ENCODE assay signal across 17 cellular contexts in genomic region chr2:199895406-199895805, GRCh38. TPM values are rescaled to one million over a fixed set of nuclear protein-coding genes. Genes with fewer than 3 reads are reported as not detected.
DNase-seq lines count a peak whose midpoint lies in the region; ATAC-seq lines count a peak whose summit lies in the region.
"Had no signal": no experiment of that assay in that cellular context is flagged by ENCODE, and none has a peak within 500 bp of the region (broad histone marks: within the 10 kb centered on the region; RNA-seq: fewer than 3 reads in every experiment).

No MANE protein-coding gene starts in this region.

- H3K9ac ChIP-seq in GM23248 (no peak overlapping the region), mesenchymal stem cell (ENCODE audit: low read length) (peak overlapping the region; percentile 73)
- H3K9ac ChIP-seq: BLaER1 treated with 17β-estradiol and CSF1 and Interleukin-3, amounts not matched to agents 10 nM and 100 nM had no signal

- H3K9me3 ChIP-seq in GM23248 (ENCODE audit: low read depth) (no peaks in the 10 kb centered on the region), mesenchymal stem cell (ENCODE audit: control insufficient read depth, low read length) (no peaks in the 10 kb centered on the region)
- H3K9me3 ChIP-seq: Caco-2, HAP-1 had no signal

- H3K14ac ChIP-seq in mesenchymal stem cell (ENCODE audit: low read length in 2 of 2) = no peak overlapping the region

- no peaks in the 10 kb centered on the region for H3K79me1 ChIP-seq in mesenchymal stem cell (replicated peaks; ENCODE audit: low read length, poor library complexity, severe bottlenecking)

- H3K4me2 ChIP-seq in GM23248 (ENCODE audit: unreplicated experiment) (no peak overlapping the region), mesenchymal stem cell (ENCODE audit: low read length, poor library complexity, severe bottlenecking) (no peak overlapping the region)
- H3K4me2 ChIP-seq: BLaER1 treated with 17β-estradiol and CSF1 and Interleukin-3, amounts not matched to agents 10 nM and 100 nM had no signal

- no peak overlapping the region for H3K23ac ChIP-seq in mesenchymal stem cell (ENCODE audit: low read length in 2 of 2)

- H3K9me2 ChIP-seq in GM23248 (ENCODE audit: insufficient read depth) = no peaks in the 10 kb centered on the region

- H4K8ac ChIP-seq in mesenchymal stem cell (ENCODE audit: low read length) = no peak overlapping the region

- no peak overlapping the region for H3K18ac ChIP-seq in mesenchymal stem cell (ENCODE audit: low read depth in 1 of 2, low read length in 2 of 2)

- no peak overlapping the region for H2AFZ ChIP-seq in GM23248
- H2AFZ ChIP-seq in mesenchymal stem cell (ENCODE audit: low read depth, low read length) = no peak overlapping the region

- H3K27me3 ChIP-seq in GM23248 (replicated peaks; ENCODE audit: insufficient read depth) (no peaks in the 10 kb centered on the region), mesenchymal stem cell (ENCODE audit: control insufficient read depth in 1 of 2, insufficient read depth in 1 of 2, low read length in 2 of 2) (no peaks in the 10 kb centered on the region)
- H3K27me3 ChIP-seq: BLaER1 treated with 17β-estradiol and CSF1 and Interleukin-3, amounts not matched to agents 10 nM and 100 nM had no signal

- DNase-seq in AG20443 (ENCODE audit: low spot score) (peak; percentile 42), GM23248 (peak; percentile 40), fibroblast of gingiva (ENCODE audit: low read depth) (peak; percentile 52), mesenchymal stem cell (no peak), HPDE6-E6E7 (ENCODE audit: extremely low spot score) (no peak)
- DNase-seq: Caco-2; CD4-positive, alpha-beta memory T cell; DMS 273 treated with DMSO at 0.1 percent for 48 hours; NCI-H1694; NCI-H2081; NCI-H446 treated with DMSO at 0.1 percent for 48 hours; NK-92 treated with Interleukin-12 subunit alpha and Interleukin-12 subunit beta, amount 100 ng/mL, for 24 hours had no signal

- no peak overlapping the region for H4K91ac ChIP-seq in mesenchymal stem cell (ENCODE audit: low read length)

- H3K4me1 ChIP-seq in GM23248 (ENCODE audit: insufficient read depth) (no peaks in the 10 kb centered on the region), mesenchymal stem cell (ENCODE audit: control insufficient read depth, insufficient read depth, low read depth, low read length) (no peaks in the 10 kb centered on the region)
- H3K4me1 ChIP-seq: BLaER1 treated with 17β-estradiol and CSF1 and Interleukin-3, amounts not matched to agents 10 nM and 100 nM; Caco-2; HAP-1 had no signal

- WGBS in GM23248 (ENCODE audit: low coverage in 1 of 2, low lambda C conversion rate in 2 of 2, missing lambda C conversion rate in 2 of 2), 2 experiments = 38% methylated on average over 3 of the region's 3 CpGs
- 80% methylated on average over 3 of the region's 3 CpGs for WGBS in mesenchymal stem cell

- no peak overlapping the region for H2BK120ac ChIP-seq in mesenchymal stem cell (ENCODE audit: low read depth, low read length)

- H3K4me3 ChIP-seq in GM23248 (no peak overlapping the region), mesenchymal stem cell (ENCODE audit: insufficient read depth in 1 of 2, low read depth in 1 of 2, low read length in 2 of 2) (no peak overlapping the region)
- H3K4me3 ChIP-seq: BLaER1 treated with 17β-estradiol and CSF1 and Interleukin-3, amounts not matched to agents 10 nM and 100 nM; HAP-1 had no signal

- H3K36me3 ChIP-seq in GM23248 (ENCODE audit: low read depth) (no peaks in the 10 kb centered on the region), mesenchymal stem cell (ENCODE audit: control insufficient read depth in 1 of 2, insufficient read depth in 2 of 2, low read depth in 1 of 2, low read length in 2 of 2) (no peaks in the 10 kb centered on the region)
- H3K36me3 ChIP-seq: BLaER1 treated with 17β-estradiol and CSF1 and Interleukin-3, amounts not matched to agents 10 nM and 100 nM; HAP-1 had no signal

- in situ Hi-C loops in GM23248 (cut with MboI) = no loop called here

- H3K27ac ChIP-seq in GM23248 (no peak overlapping the region), mesenchymal stem cell (ENCODE audit: low read length, poor library complexity, severe bottlenecking) (no peak overlapping the region)
- H3K27ac ChIP-seq: BLaER1 treated with 17β-estradiol and CSF1 and Interleukin-3, amounts not matched to agents 10 nM and 100 nM had no signal

- ATAC-seq in HG03520 (IDR thresholded peaks at IDR 0.05; ENCODE audit: unreplicated experiment) = no peak
- no peak for ATAC-seq in GM19395 (IDR thresholded peaks at IDR 0.05; ENCODE audit: unreplicated experiment)
- ATAC-seq: SK-N-SH treated with all-trans-retinoic acid at 6 μM for 48 hours had no signal

- H2AK5ac ChIP-seq in mesenchymal stem cell (ENCODE audit: low read length, severe bottlenecking) = no peak overlapping the region

- no peaks in the 10 kb centered on the region for H3K79me2 ChIP-seq in GM23248 (ENCODE audit: insufficient read depth)

- H4K20me1 ChIP-seq in GM23248 (ENCODE audit: insufficient read depth) = no peaks in the 10 kb centered on the region
- H4K20me1 ChIP-seq: BLaER1 treated with 17β-estradiol and CSF1 and Interleukin-3, amounts not matched to agents 10 nM and 100 nM had no signal

- no peaks in the 10 kb centered on the region for H3F3A ChIP-seq in GM23248 (ENCODE audit: insufficient read depth)

- H2BK12ac ChIP-seq in mesenchymal stem cell (ENCODE audit: low read length in 2 of 2) = no peak overlapping the region

- no peak overlapping the region for H2BK15ac ChIP-seq in mesenchymal stem cell (ENCODE audit: low read depth, poor library complexity, severe bottlenecking)

- H3K4ac ChIP-seq in mesenchymal stem cell (ENCODE audit: low read depth in 1 of 2, low read length in 2 of 2) = no peak overlapping the region

- no peak overlapping the region for H2BK5ac ChIP-seq in mesenchymal stem cell (ENCODE audit: low read depth, low read length, poor library complexity, severe bottlenecking)

RNA-seq across cellular contexts. Expression of gene C2orf69, which starts 15.7 kb away (rescaled TPM):
- total RNA-seq in GM23248 (2014; rRNA removed; shearing (Covaris generic)) = 14.5 and 19.9 TPM in 2 replicates
- polyA plus RNA-seq in GM23248 (2016; fragmentation: Nextera tagmentation; extraction: Ambion mirVana) = 19.3 and 19.9 TPM in 2 replicates
- 5.9 TPM for polyA plus RNA-seq in mesenchymal stem cell (2013, experiment 1 of 2)
- 6.2 TPM for polyA plus RNA-seq in mesenchymal stem cell (2013, experiment 2 of 2)

RNA-seq across cellular contexts. Expression of gene FTCDNL1, which starts 44.4 kb away (rescaled TPM):
- total RNA-seq in GM23248 (2014; rRNA removed; shearing (Covaris generic)) = 0.13 and 0.65 TPM in 2 replicates
- polyA plus RNA-seq in GM23248 (2016; fragmentation: Nextera tagmentation; extraction: Ambion mirVana) = 1.6 and 1.9 TPM in 2 replicates
- polyA plus RNA-seq in mesenchymal stem cell (2013, experiment 1 of 2) = 0.01 TPM
- polyA plus RNA-seq in mesenchymal stem cell (2013, experiment 2 of 2) = 0.04 TPM

RNA-seq across cellular contexts. Expression of gene TYW5, which starts 59.9 kb away (rescaled TPM):
- total RNA-seq in GM23248 (2014; rRNA removed; shearing (Covaris generic)) = 5.3 and 6.6 TPM in 2 replicates
- polyA plus RNA-seq in GM23248 (2016; fragmentation: Nextera tagmentation; extraction: Ambion mirVana) = 7.0 TPM in 2 replicates
- 3.8 TPM for polyA plus RNA-seq in mesenchymal stem cell (2013, experiment 1 of 2)
- 3.8 TPM for polyA plus RNA-seq in mesenchymal stem cell (2013, experiment 2 of 2)

RNA-seq across cellular contexts. Expression of gene MAIP1, which starts 60.0 kb away (rescaled TPM):
- total RNA-seq in GM23248 (2014; rRNA removed; shearing (Covaris generic)) = 7.2 and 15.5 TPM in 2 replicates
- 18.6 and 18.7 TPM in 2 replicates for polyA plus RNA-seq in GM23248 (2016; fragmentation: Nextera tagmentation; extraction: Ambion mirVana)
- polyA plus RNA-seq in mesenchymal stem cell (2013, experiment 1 of 2) = 10.8 TPM
- polyA plus RNA-seq in mesenchymal stem cell (2013, experiment 2 of 2) = 11.6 TPM

Comparison
In these comparisons a context has a peak if more than half of its experiments do, and no peak if none do; other contexts are left out.
1. DNase-seq: peak in AG20443 (single experiment), GM23248 (single experiment) and fibroblast of gingiva (single experiment); none in mesenchymal stem cell (single experiment) and HPDE6-E6E7 (single experiment).